Comparison of ENCODE assay signal across 22 cellular contexts in genomic region chr20:54416770-54417169, GRCh38.
"Had no signal": no experiment of that assay in that cellular context is flagged by ENCODE, and none has a peak within 500 bp of the region (broad histone marks: within the 10 kb centered on the region; RNA-seq: fewer than 3 reads in every experiment).

No MANE protein-coding gene starts in this region.

- DNase-seq: dorsolateral prefrontal cortex; effector CD4-positive, alpha-beta T cell; foreskin fibroblast; kidney; left lung; mesenchymal stem cell; mucosa of descending colon; naive B cell; right cardiac atrium; sigmoid colon; stimulated activated CD4-positive, alpha-beta T cell treated with anti-CD3 and anti-CD28 coated beads, Interleukin-2, amount 100 ng/mL, for 24 hours; stimulated activated CD4-positive, alpha-beta T cell treated with anti-CD3 and anti-CD28 coated beads, Interleukin-4, amount 100 ng/mL, for 24 hours; upper lobe of right lung had no signal

- H3K4me3 ChIP-seq: dorsolateral prefrontal cortex, gastroesophageal sphincter, heart left ventricle, hepatocyte, left lung, mucosa of descending colon, prostate gland, sigmoid colon, thoracic aorta, tibial nerve, upper lobe of right lung, vagina had no signal

- H3K27ac ChIP-seq: dorsolateral prefrontal cortex, gastroesophageal sphincter, heart left ventricle, hepatocyte, left lung, prostate gland, sigmoid colon, thoracic aorta, tibial nerve, upper lobe of right lung, vagina had no signal

- ATAC-seq: gastroesophageal sphincter; left lung; mucosa of descending colon; natural killer cell treated with Interleukin-12 subunit alpha and Interleukin-12 subunit beta and Interleukin-15 and Interleukin-18, amount 100 ng/mL, for 72 hours; right cardiac atrium; stimulated activated memory B cell treated with anti-CD40 and anti-IgM and Interleukin-4, amounts not matched to agents 10 μg/mL and 1 μg/mL and 100 μg/mL, for 72 hours; upper lobe of right lung had no signal

- H3K4me1 ChIP-seq: gastroesophageal sphincter, left lung, prostate gland, sigmoid colon, tibial nerve, upper lobe of right lung, vagina had no signal

- H3K27me3 ChIP-seq: gastroesophageal sphincter, heart left ventricle, hepatocyte, left lung, sigmoid colon, tibial nerve, upper lobe of right lung, vagina had no signal

- H3K9me3 ChIP-seq: left lung, mucosa of descending colon, prostate gland, sigmoid colon, thoracic aorta, tibial nerve, upper lobe of right lung, vagina had no signal

- H3K36me3 ChIP-seq: gastroesophageal sphincter, heart left ventricle, left lung, prostate gland, sigmoid colon, thoracic aorta, tibial nerve, upper lobe of right lung, vagina had no signal
